In genomic region chrX:136147966-136148365, GRCh38 we compare ENCODE assay signal across 8 cellular contexts. TPM values are rescaled to one million over a fixed set of nuclear protein-coding genes. Genes with fewer than 3 reads are reported as not detected.
DNase-seq lines count a peak whose midpoint lies in the region; ATAC-seq, FAIRE-seq and TF ChIP-seq lines count a peak whose summit lies in the region.

No MANE protein-coding gene starts in this region.

- H3K9me3 ChIP-seq in mammary epithelial cell (replicated peaks; ENCODE audit: insufficient read depth, low read length) (no peaks in the 10 kb centered on the region), lower lobe of right lung (no peaks in the 10 kb centered on the region), upper lobe of right lung (no peaks in the 10 kb centered on the region)

- H3K4me3 ChIP-seq in mammary epithelial cell (replicated peaks in 1 of 3; ENCODE audit: insufficient read depth in 1 of 3, low read depth in 2 of 3, low read length in 3 of 3) (peak overlapping the region in 2 of 3 experiments; percentile 43 to 55), lower lobe of right lung (peak overlapping the region; percentile 62), upper lobe of right lung (peak overlapping the region; percentile 54)

- BruUV-seq in mammary epithelial cell (replicated peaks; lab: Mats Ljungman, UMichigan): no TSS peak

- peak; percentile 11 for DNase-seq in activated naive CD4-positive, alpha-beta T cell treated with anti-CD3 and anti-CD28 coated beads, Interleukin-2, amount 50 U/mL, for 16 hours
- no peak for DNase-seq in activated naive CD4-positive, alpha-beta T cell treated with Interleukin-2 at 50 U/mL for 16 hours
- DNase-seq in mammary epithelial cell (no peak), lower lobe of right lung (no peak), upper lobe of right lung (no peak), urothelium cell line (ENCODE audit: low spot score) (no peak), GF-D8 (lab: John Stamatoyannopoulos, UW) (no peak), Ammon's horn (ENCODE audit: low spot score) (no peak)

- dilution Hi-C loops in mammary epithelial cell (cut with HindIII; ENCODE audit: low sequenced_read_pairs): no loop called here

- H3K4me1 ChIP-seq in mammary epithelial cell (ENCODE audit: insufficient read depth, low read length) (no peaks in the 10 kb centered on the region), lower lobe of right lung (peaks cover 4% of the 10 kb centered on the region), upper lobe of right lung (no peaks in the 10 kb centered on the region)

- TF ChIP-seq CTCF in mammary epithelial cell (conservative IDR thresholded peaks at IDR 0.05 in 1 of 2, IDR thresholded peaks at IDR 0.05 in 1 of 2; ENCODE audit: extremely low read depth in 1 of 2, insufficient read depth in 1 of 2, low read depth in 1 of 2, low read length in 2 of 2) (no peak), lower lobe of right lung (IDR thresholded peaks at IDR 0.05) (no peak), upper lobe of right lung (IDR thresholded peaks at IDR 0.05) (no peak)

- CTCF ChIA-PET in mammary epithelial cell (lab: Charles Lee; ENCODE audit: low non-redundant PET): no interaction called here

- in situ Hi-C loops in mammary epithelial cell (cut with MboI; ENCODE audit: low sequenced_read_pairs in 2 of 2): no loop called here

- peaks cover 2% of the 10 kb centered on the region for H3K27me3 ChIP-seq in mammary epithelial cell (ENCODE audit: insufficient read depth, low read length)
- no peaks in the 10 kb centered on the region for H3K27me3 ChIP-seq in lower lobe of right lung (ENCODE audit: low read depth)
- H3K27me3 ChIP-seq in upper lobe of right lung: no peaks in the 10 kb centered on the region

- H4K20me1 ChIP-seq in mammary epithelial cell (ENCODE audit: insufficient read depth, low read length): no peaks in the 10 kb centered on the region

- intact Hi-C loops in mammary epithelial cell (cut with micrococcal nuclease): loop anchor here (2.0 kb wide), 1 partner anchor 17 kb away; no protein-coding TSS in a partner anchor
- intact Hi-C loops in lower lobe of right lung (cut with DNase I): no loop called here
- intact Hi-C loops in upper lobe of right lung (cut with DNase I): no loop called here

- no CpG with 5 or more reads among the region's 17 CpGs for WGBS in mammary epithelial cell (ENCODE audit: low coverage, missing lambda C conversion rate)

- no peak overlapping the region for H3K9ac ChIP-seq in mammary epithelial cell (ENCODE audit: insufficient read depth, low read length)

- H3K4me2 ChIP-seq in mammary epithelial cell (ENCODE audit: insufficient read depth, low read depth, low read length): no peak overlapping the region

- ATAC-seq in lower lobe of right lung: peak; percentile 6 to 12
- no peak for ATAC-seq in upper lobe of right lung

- no peak for FAIRE-seq in urothelium cell line (lab: Jason Lieb, UNC)

- peak overlapping the region; percentile 74 for H2AFZ ChIP-seq in mammary epithelial cell (ENCODE audit: low read depth, low read length)

- no peaks in the 10 kb centered on the region for H3K36me3 ChIP-seq in mammary epithelial cell (ENCODE audit: insufficient read depth, low read length)
- H3K36me3 ChIP-seq in lower lobe of right lung: no peaks in the 10 kb centered on the region
- no peaks in the 10 kb centered on the region for H3K36me3 ChIP-seq in upper lobe of right lung

- H3K79me2 ChIP-seq in mammary epithelial cell (ENCODE audit: insufficient read depth, low read length): no peaks in the 10 kb centered on the region

- H3K27ac ChIP-seq in mammary epithelial cell (ENCODE audit: insufficient read depth, low read depth, low read length) (no peak overlapping the region), lower lobe of right lung (peak overlapping the region; percentile 81), upper lobe of right lung (peak overlapping the region; percentile 63)

RNA-seq across cellular contexts. Expression of gene FHL1, which starts 0.6 kb away (rescaled TPM):
- total RNA-seq in mammary epithelial cell (10 to 100 TPM in 1 of 2 donors, 1 to 10 TPM in 1; 1.3 to 82.8 TPM), lower lobe of right lung (248 TPM), upper lobe of right lung (328 TPM)
- polyA plus RNA-seq in mammary epithelial cell: 34.5 TPM
- polyA minus RNA-seq in mammary epithelial cell: 31.0 TPM
